ENCODE assay signal across 1 cellular context in genomic region chr19:37655689-37656491, GRCh38.
A peak's percentile ranks its signal among the peaks of the same experiment; 100 is the strongest.
TF ChIP-seq lines count a peak whose summit lies in the region.

No MANE protein-coding gene starts in this region.

TF ChIP-seq in HepG2, 621 proteins besides CTCF, POLR2A, EP300 and RAD21 (continued from another document and continues in another):
- TF ChIP-seq ZNF18 (CRISPR knock-in tag; IDR thresholded peaks at IDR 0.05; ENCODE audit: insufficient replicate concordance) (peak; percentile 91), ZNF782 (CRISPR knock-in tag; IDR thresholded peaks at IDR 0.05; ENCODE audit: borderline replicate concordance) (peak; percentile 83; the same call in 1 of the 2 replicates), ZNF232 (CRISPR knock-in tag; IDR thresholded peaks at IDR 0.05; ENCODE audit: borderline replicate concordance) (0 out of 2 replicates have a peak, but pooled peaks have one; percentile 75), SOX6 (IDR thresholded peaks at IDR 0.05) (no peak), SOX6 (CRISPR knock-in tag; IDR thresholded peaks at IDR 0.05) (peak; percentile 67; the same call in 1 of the 2 replicates), ZNF878 (CRISPR knock-in tag; IDR thresholded peaks at IDR 0.05) (peak; percentile 21; the same call in 1 of the 2 replicates), ZBTB14 (CRISPR knock-in tag; IDR thresholded peaks at IDR 0.05) (peak; percentile 83), ETV5 (CRISPR knock-in tag; IDR thresholded peaks at IDR 0.05; ENCODE audit: borderline replicate concordance) (peak; percentile 15), HNF1B (CRISPR knock-in tag; IDR thresholded peaks at IDR 0.05) (peak; percentile 83; the same call in 1 of the 2 replicates), RORA (CRISPR knock-in tag; IDR thresholded peaks at IDR 0.05) (no peak), ZNF280D (CRISPR knock-in tag; IDR thresholded peaks at IDR 0.05) (peak; percentile 73; the same call in 1 of the 2 replicates), RCOR2 (CRISPR knock-in tag; IDR thresholded peaks at IDR 0.05) (no peak), ZNF557 (CRISPR knock-in tag; IDR thresholded peaks at IDR 0.05) (peak; percentile 59; the same call in 1 of the 2 replicates), IKZF1 (IDR thresholded peaks at IDR 0.05) (no peak), ZNF407 (CRISPR knock-in tag; IDR thresholded peaks at IDR 0.05; ENCODE audit: not compliant biosample characterization) (peak; percentile 49), KAT2B (IDR thresholded peaks at IDR 0.05; ENCODE audit: borderline replicate concordance, low read depth, low read length) (no peak), FOXJ3 (CRISPR knock-in tag; IDR thresholded peaks at IDR 0.05; ENCODE audit: borderline replicate concordance) (peak; percentile 68), ZNF343 (CRISPR knock-in tag; IDR thresholded peaks at IDR 0.05) (peak; percentile 52; the same call in 1 of the 2 replicates), E2F5 (CRISPR knock-in tag; conservative IDR thresholded peaks at IDR 0.05) (no peak), FOXO4 (CRISPR knock-in tag; conservative IDR thresholded peaks at IDR 0.05) (no peak), CBX2 (IDR thresholded peaks at IDR 0.05; ENCODE audit: low read depth, low read length) (no peak), CBX2 (CRISPR knock-in tag; IDR thresholded peaks at IDR 0.05; ENCODE audit: low read depth) (no peak), FOSL2 (CRISPR knock-in tag; IDR thresholded peaks at IDR 0.05) (peak; percentile 50), CREB3 (CRISPR knock-in tag; IDR thresholded peaks at IDR 0.05) (0 out of 2 replicates have a peak, but pooled peaks have one; percentile 23), DMTF1 (CRISPR knock-in tag; IDR thresholded peaks at IDR 0.05) (no peak), ZMYM3 (CRISPR knock-in tag; IDR thresholded peaks at IDR 0.05) (peak; percentile 59; the same call in 1 of the 2 replicates), ZBTB43 (CRISPR knock-in tag; conservative IDR thresholded peaks at IDR 0.05) (0 out of 2 replicates have a peak, but pooled peaks have one; percentile 29), LCORL (IDR thresholded peaks at IDR 0.05) (no peak), LCORL (CRISPR knock-in tag; IDR thresholded peaks at IDR 0.05) (peak; percentile 63; the same call in 1 of the 2 replicates)
